11 cellular contexts compared by ENCODE assay signal in the genomic region with DNA sequence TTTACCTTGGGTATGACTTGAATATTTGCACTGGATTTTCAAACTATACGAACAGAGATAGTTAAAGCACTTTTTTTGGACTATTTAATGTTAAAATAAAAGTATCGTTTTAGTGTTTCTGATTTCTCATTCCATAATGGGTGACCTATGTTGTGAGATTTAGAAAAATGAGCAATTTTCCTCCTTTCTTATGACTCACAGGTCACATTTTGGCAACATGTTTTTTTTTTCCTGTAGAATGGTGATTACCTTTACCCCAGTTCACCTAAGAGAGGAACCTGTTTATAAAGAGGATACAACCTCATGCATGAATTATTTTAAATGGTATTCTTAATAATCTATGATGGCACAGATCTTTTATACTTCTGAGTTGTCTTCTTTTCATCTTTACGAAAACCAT.
DNase-seq lines count a peak whose midpoint lies in the region; ATAC-seq and TF ChIP-seq lines count a peak whose summit lies in the region.
"Had no signal": no experiment of that assay in that cellular context is flagged by ENCODE, and none has a peak within 500 bp of the region (broad histone marks: within the 10 kb centered on the region; RNA-seq: fewer than 3 reads in every experiment).

No MANE protein-coding gene starts in this region.

- DNase-seq in heart left ventricle (no peak), left cardiac atrium (no peak), left lung (no peak), upper lobe of left lung (no peak), germinal center (ENCODE audit: low spot score) (no peak), coronary artery (ENCODE audit: low spot score) (no peak)
- DNase-seq in activated naive CD8-positive, alpha-beta T cell treated with anti-CD3 and anti-CD28 coated beads, Interleukin-2, amount 10 ng/mL, durations not matched to agents 7 days and 5 days = no peak
- no peak for DNase-seq in stimulated activated CD4-positive, alpha-beta T cell treated with anti-CD3 and anti-CD28 coated beads, Interleukin-15, amount 100 ng/mL, for 24 hours
- DNase-seq: islet precursor cell, NCI-H1436 treated with DMSO at 0.1 percent for 48 hours had no signal

- TF ChIP-seq CTCF in heart left ventricle (IDR thresholded peaks at IDR 0.05) (no peak), left lung (IDR thresholded peaks at IDR 0.05) (no peak), upper lobe of left lung (IDR thresholded peaks at IDR 0.05) (no peak), coronary artery (IDR thresholded peaks at IDR 0.05) (no peak)

- H3K27me3 Mint-ChIP-seq in activated naive CD8-positive, alpha-beta T cell treated with anti-CD3 and anti-CD28 coated beads, Interleukin-2, amount 10 ng/mL, durations not matched to agents 7 days and 5 days = no peaks in the 10 kb centered on the region
- H3K27me3 Mint-ChIP-seq: dendritic cell treated with granulocyte-macrophage colony-stimulating factor and Interleukin-4, amounts not matched to agents 40 ng/mL and 50 ng/mL, for 4 days had no signal

- 75 to 79% (median 76%) methylated on average over 3 of the region's 3 CpGs for WGBS in heart left ventricle, 4 donors
- WGBS in upper lobe of left lung, 2 donors = 71 to 73% methylated on average over 3 of the region's 3 CpGs

- peaks cover 67% of the 10 kb centered on the region for H3K4me1 Mint-ChIP-seq in activated naive CD8-positive, alpha-beta T cell treated with anti-CD3 and anti-CD28 coated beads, Interleukin-2, amount 10 ng/mL, durations not matched to agents 7 days and 5 days

- H3K27ac Mint-ChIP-seq in activated naive CD8-positive, alpha-beta T cell treated with anti-CD3 and anti-CD28 coated beads, Interleukin-2, amount 10 ng/mL, durations not matched to agents 7 days and 5 days = peak overlapping the region; percentile 81

- peaks cover 14% of the 10 kb centered on the region for H3K9me3 Mint-ChIP-seq in activated naive CD8-positive, alpha-beta T cell treated with anti-CD3 and anti-CD28 coated beads, Interleukin-2, amount 10 ng/mL, durations not matched to agents 7 days and 5 days
- H3K9me3 Mint-ChIP-seq: dendritic cell treated with granulocyte-macrophage colony-stimulating factor and Interleukin-4, amounts not matched to agents 40 ng/mL and 50 ng/mL, for 4 days had no signal

- ATAC-seq in heart left ventricle = no peak
- no peak for ATAC-seq in left cardiac atrium
- no peak for ATAC-seq in activated naive CD8-positive, alpha-beta T cell treated with anti-CD3 and anti-CD28 coated beads, Interleukin-2, amount 10 ng/mL, durations not matched to agents 7 days and 5 days (ENCODE audit: low read depth)
- no peak for ATAC-seq in left lung
- ATAC-seq in upper lobe of left lung (ENCODE audit: low FRiP score in 2 of 2) = no peak

- H3K27ac ChIP-seq in heart left ventricle = peak overlapping the region in 11 of 12 donors; percentile 42 to 90 (median 58)
- H3K27ac ChIP-seq in left lung = peak overlapping the region; percentile 60 to 85
- H3K27ac ChIP-seq in upper lobe of left lung = peak overlapping the region in 3 of 4 donors; percentile 17 to 58 (median 49)
- H3K27ac ChIP-seq in coronary artery = peak overlapping the region in 1 of 2 donors; percentile 66

- H3K9me3 ChIP-seq in heart left ventricle (peaks cover 0 to 10% (median 0%) of the 10 kb centered on the region in 12 donors), left lung (no peaks in the 10 kb centered on the region), upper lobe of left lung (no peaks in the 10 kb centered on the region)

- H3K36me3 ChIP-seq in heart left ventricle (no peaks in the 10 kb centered on the region), left lung (no peaks in the 10 kb centered on the region), upper lobe of left lung (no peaks in the 10 kb centered on the region)

- H3K4me3 ChIP-seq in heart left ventricle (no peak overlapping the region), left lung (no peak overlapping the region), upper lobe of left lung (no peak overlapping the region), coronary artery (no peak overlapping the region)

- POLR2A ChIA-PET in activated naive CD8-positive, alpha-beta T cell treated with anti-CD3 and anti-CD28 coated beads, Interleukin-2, amount 10 ng/mL, durations not matched to agents 7 days and 5 days (lab: Charles Lee) = interaction anchor here (0.7 to 1.0 kb wide), 4 partner anchors 11 to 411 kb away, joined by 3 read pairs; a partner anchor contains a TSS

- no peak for TF ChIP-seq POLR2A in heart left ventricle (IDR thresholded peaks at IDR 0.05)
- TF ChIP-seq POLR2A in upper lobe of left lung (IDR thresholded peaks at IDR 0.05) = no peak

- intact Hi-C loops in heart left ventricle (cut with DNase I) (loop anchor here in 7 of 10 donors (1.0 to 10.0 kb wide), 8 partner anchors 37 to 449 kb away; a partner anchor contains a TSS), left cardiac atrium (cut with DNase I) (no loop called here), left lung (cut with DNase I) (no loop called here)

- H3K36me3 Mint-ChIP-seq in activated naive CD8-positive, alpha-beta T cell treated with anti-CD3 and anti-CD28 coated beads, Interleukin-2, amount 10 ng/mL, durations not matched to agents 7 days and 5 days = peaks cover 45% of the 10 kb centered on the region

- H3K4me3 Mint-ChIP-seq in activated naive CD8-positive, alpha-beta T cell treated with anti-CD3 and anti-CD28 coated beads, Interleukin-2, amount 10 ng/mL, durations not matched to agents 7 days and 5 days = peak overlapping the region; percentile 58
- H3K4me3 Mint-ChIP-seq: dendritic cell treated with granulocyte-macrophage colony-stimulating factor and Interleukin-4, amounts not matched to agents 40 ng/mL and 50 ng/mL, for 4 days had no signal

- no peak for TF ChIP-seq EP300 in upper lobe of left lung (IDR thresholded peaks at IDR 0.05)

- H3K4me1 ChIP-seq in heart left ventricle = peaks cover 3 to 83% (median 47%) of the 10 kb centered on the region in 12 donors
- peaks cover 36 to 75% of the 10 kb centered on the region in 2 donors for H3K4me1 ChIP-seq in left lung
- peaks cover 39 to 60% (median 51%) of the 10 kb centered on the region in 4 donors for H3K4me1 ChIP-seq in upper lobe of left lung

- H3K27me3 ChIP-seq in heart left ventricle (no peaks in the 10 kb centered on the region), left lung (no peaks in the 10 kb centered on the region), upper lobe of left lung (no peaks in the 10 kb centered on the region)

Comparison
In these comparisons a context has a peak if more than half of its experiments do, and no peak if none do; other contexts are left out.
1. intact Hi-C loops: an anchor here in heart left ventricle (1.0 to 10.0 kb wide); none called in left cardiac atrium and left lung.